ENCODE assay signal across 13 cellular contexts in genomic region chr2:88545118-88545517, GRCh38.
DNase-seq lines count a peak whose midpoint lies in the region; ATAC-seq, FAIRE-seq and TF ChIP-seq lines count a peak whose summit lies in the region.
"Had no signal": no experiment of that assay in that cellular context is flagged by ENCODE, and none has a peak within 500 bp of the region (broad histone marks: within the 10 kb centered on the region; RNA-seq: fewer than 3 reads in every experiment).

No MANE protein-coding gene starts in this region.

- H3K9ac ChIP-seq in kidney (ENCODE audit: low read length in 2 of 2), result no peak overlapping the region

- in situ Hi-C loops in GM13977 (cut with MboI; ENCODE audit: low pct_unique_long_range_greater_than_20kb, low sequenced_read_pairs, unreplicated experiment), result no loop called here

- H3K27me3 ChIP-seq in A673 (replicated peaks; ENCODE audit: insufficient read depth, low read depth, low read length, poor library complexity), result peaks cover 5% of the 10 kb centered on the region

- no peak overlapping the region for H3K4me3 Mint-ChIP-seq in activated CD8-positive, alpha-beta memory T cell treated with anti-CD3 and anti-CD28 coated beads, Interleukin-2, amount 10 ng/mL, durations not matched to agents 7 days and 5 days
- H3K4me3 Mint-ChIP-seq: activated naive CD8-positive, alpha-beta T cell treated with anti-CD3 and anti-CD28 coated beads for 36 hours; naive B cell had no signal

- H3K36me3 Mint-ChIP-seq in activated CD8-positive, alpha-beta memory T cell treated with anti-CD3 and anti-CD28 coated beads, Interleukin-2, amount 10 ng/mL, durations not matched to agents 7 days and 5 days, result no peaks in the 10 kb centered on the region

- H3K27me3 Mint-ChIP-seq in activated CD8-positive, alpha-beta memory T cell treated with anti-CD3 and anti-CD28 coated beads, Interleukin-2, amount 10 ng/mL, durations not matched to agents 7 days and 5 days, result peaks cover 24% of the 10 kb centered on the region

- H3K4me1 Mint-ChIP-seq in activated CD8-positive, alpha-beta memory T cell treated with anti-CD3 and anti-CD28 coated beads, Interleukin-2, amount 10 ng/mL, durations not matched to agents 7 days and 5 days, result no peaks in the 10 kb centered on the region

- no peaks in the 10 kb centered on the region for H3K9me3 ChIP-seq in A673 (ENCODE audit: low read depth, low read length, poor library complexity, severe bottlenecking)
- H3K9me3 ChIP-seq in kidney (ENCODE audit: control insufficient read depth in 1 of 2, low read length in 2 of 2), result peaks cover 0 to 3% of the 10 kb centered on the region in 2 donors
- H3K9me3 ChIP-seq: gastrocnemius medialis, tibial artery had no signal

- CTCF ChIA-PET in A673 (lab: Charles Lee), result no interaction called here
- CTCF ChIA-PET in activated CD8-positive, alpha-beta memory T cell treated with anti-CD3 and anti-CD28 coated beads, Interleukin-2, amount 10 ng/mL, durations not matched to agents 7 days and 5 days (lab: Charles Lee), result no interaction called here

- intact Hi-C loops in A673 (cut with micrococcal nuclease; ENCODE audit: unreplicated experiment) (no loop called here), kidney (cut with DNase I) (no loop called here)

- H3K4me1 ChIP-seq in A673 (ENCODE audit: insufficient read depth, low read length, poor library complexity, severe bottlenecking) (no peaks in the 10 kb centered on the region), kidney (ENCODE audit: control insufficient read depth in 1 of 2, insufficient read depth in 1 of 2, low read depth in 1 of 2, low read length in 2 of 2) (no peaks in the 10 kb centered on the region)
- H3K4me1 ChIP-seq: gastrocnemius medialis had no signal

- no peaks in the 10 kb centered on the region for H3K9me3 Mint-ChIP-seq in activated CD8-positive, alpha-beta memory T cell treated with anti-CD3 and anti-CD28 coated beads, Interleukin-2, amount 10 ng/mL, durations not matched to agents 7 days and 5 days (ENCODE audit: low read depth)

- FAIRE-seq in kidney (lab: Jason Lieb, UNC), result no peak

- no peak for ATAC-seq in HG03280 (IDR thresholded peaks at IDR 0.05; ENCODE audit: unreplicated experiment)
- no peak for ATAC-seq in GM18858 (IDR thresholded peaks at IDR 0.05; ENCODE audit: unreplicated experiment)
- ATAC-seq in activated CD8-positive, alpha-beta memory T cell treated with anti-CD3 and anti-CD28 coated beads, Interleukin-2, amount 10 ng/mL, durations not matched to agents 7 days and 5 days, result no peak
- ATAC-seq: gastrocnemius medialis had no signal

- TF ChIP-seq CTCF in A673 (conservative IDR thresholded peaks at IDR 0.05; ENCODE audit: low read depth, low read length), result no peak
- TF ChIP-seq CTCF in GM13977 (IDR thresholded peaks at IDR 0.05; ENCODE audit: extremely low read depth, insufficient read depth, missing control alignments), result no peak
- no peak for TF ChIP-seq CTCF in cardiac fibroblast (IDR thresholded peaks at IDR 0.05; ENCODE audit: low read depth, low read length)
- no peak for TF ChIP-seq CTCF in kidney (IDR thresholded peaks at IDR 0.05; ENCODE audit: borderline replicate concordance, extremely low read depth, insufficient read depth)

- H3K4me3 ChIP-seq in A673 (ENCODE audit: low read depth, low read length, poor library complexity, severe bottlenecking) (no peak overlapping the region), cardiac fibroblast (replicated peaks in 1 of 2; ENCODE audit: low read depth in 2 of 2, low read length in 2 of 2) (no peak overlapping the region), kidney (ENCODE audit: low read length in 2 of 2) (no peak overlapping the region)
- H3K4me3 ChIP-seq: gastrocnemius medialis, tibial artery had no signal

- H3K27ac Mint-ChIP-seq in activated CD8-positive, alpha-beta memory T cell treated with anti-CD3 and anti-CD28 coated beads, Interleukin-2, amount 10 ng/mL, durations not matched to agents 7 days and 5 days, result no peak overlapping the region
- H3K27ac Mint-ChIP-seq: activated naive CD8-positive, alpha-beta T cell treated with anti-CD3 and anti-CD28 coated beads for 36 hours had no signal

- DNase-seq in A673 (ENCODE audit: low spot score) (peak; percentile 61), GM13977 (ENCODE audit: low spot score) (peak; percentile 43), NCI-H2227 treated with DMSO at 0.1 percent for 48 hours (lab: John Stamatoyannopoulos, UW) (peak; percentile 33), cardiac fibroblast (ENCODE audit: low read depth in 2 of 2) (peak; percentile 28 to 63), kidney (no peak)
- DNase-seq in activated CD8-positive, alpha-beta memory T cell treated with anti-CD3 and anti-CD28 coated beads, Interleukin-2, amount 10 ng/mL, durations not matched to agents 7 days and 5 days, result no peak
- DNase-seq: activated naive CD8-positive, alpha-beta T cell treated with anti-CD3 and anti-CD28 coated beads for 36 hours; gastrocnemius medialis; naive B cell; stimulated activated CD4-positive, alpha-beta T cell treated with anti-CD3 and anti-CD28 coated beads, Interleukin-1b, Interleukin-23, amount 100 ng/mL, for 48 hours; tibial artery had no signal

- no TSS peak for BruUV-seq in A673 (replicated peaks; lab: Mats Ljungman, UMichigan)

- H3K36me3 ChIP-seq in A673 (ENCODE audit: insufficient read depth, low read length, poor library complexity, severe bottlenecking), result no peaks in the 10 kb centered on the region
- no peaks in the 10 kb centered on the region for H3K36me3 ChIP-seq in kidney (ENCODE audit: control insufficient read depth in 1 of 2, insufficient read depth in 2 of 2, low read length in 2 of 2)
- H3K36me3 ChIP-seq: gastrocnemius medialis, tibial artery had no signal

- POLR2A ChIA-PET in A673 (lab: Charles Lee; ENCODE audit: low non-redundant PET), result no interaction called here

- H3K27ac ChIP-seq in A673 (ENCODE audit: low read depth, low read length, poor library complexity, severe bottlenecking), result no peak overlapping the region
- no peak overlapping the region for H3K27ac ChIP-seq in kidney (ENCODE audit: low read depth in 2 of 2, low read length in 2 of 2)
- H3K27ac ChIP-seq: gastrocnemius medialis, tibial artery had no signal

Comparison
In these comparisons a context has a peak if more than half of its experiments do, and no peak if none do; other contexts are left out.
1. DNase-seq: peak in A673 (single experiment), GM13977 (single experiment), NCI-H2227 treated with DMSO at 0.1 percent for 48 hours (single experiment) and cardiac fibroblast (2 of 2); none in kidney (single experiment) and activated CD8-positive, alpha-beta memory T cell treated with anti-CD3 and anti-CD28 coated beads, Interleukin-2, amount 10 ng/mL, durations not matched to agents 7 days and 5 days (single experiment).